In the genomic region with DNA sequence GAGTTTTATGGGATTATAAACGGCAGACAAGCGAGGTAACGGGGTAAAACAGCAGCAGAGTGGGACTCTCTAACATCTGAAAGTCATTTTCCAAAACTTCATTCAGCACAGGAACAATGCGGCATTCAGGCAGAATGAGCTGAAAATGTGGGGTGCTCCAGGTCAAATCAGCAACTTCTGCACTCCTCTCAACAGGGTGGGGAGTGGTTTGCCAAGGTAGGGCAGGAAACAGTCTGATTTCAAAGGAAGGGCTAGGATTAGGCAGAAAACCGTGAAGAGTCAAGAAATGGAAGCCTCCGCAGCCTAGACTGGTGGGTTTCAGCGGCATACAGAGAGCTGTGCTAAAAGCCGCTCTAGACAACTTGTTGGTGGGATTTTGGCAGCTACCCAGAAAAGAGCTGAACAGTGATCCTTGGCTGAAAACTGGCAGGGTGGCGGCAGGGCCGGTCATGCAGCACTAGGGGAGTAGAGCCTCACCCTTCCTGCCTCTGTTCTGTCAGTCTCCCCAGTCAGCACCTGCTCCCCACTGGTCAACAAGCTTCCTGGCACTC, we compare ENCODE assay signal across 8 cellular contexts.
DNase-seq lines count a peak whose midpoint lies in the region; ATAC-seq and TF ChIP-seq lines count a peak whose summit lies in the region.

No MANE protein-coding gene starts in this region.

- no peak for TF ChIP-seq POLR2A in Peyer's patch (IDR thresholded peaks at IDR 0.05)

- no peak for TF ChIP-seq CTCF in HEK293 (tag by site-specific recombination; IDR thresholded peaks at IDR 0.05)
- TF ChIP-seq CTCF in Peyer's patch (IDR thresholded peaks at IDR 0.05), result no peak

- H3K4me3 ChIP-seq in HEK293 (ENCODE audit: low read depth, low read length), result no peak overlapping the region
- H3K4me3 ChIP-seq in Peyer's patch, result peak overlapping the region; percentile 5 to 26 (median 18)
- H3K4me3 ChIP-seq in skeletal muscle tissue (ENCODE audit: low read length in 3 of 3), result peak overlapping the region; percentile 46 to 64 (median 60)

- CTCF ChIA-PET in HEK293 (lab: Yijun Ruan, JAX), result interaction anchor here (0.6 to 2.5 kb wide), 4 partner anchors 8 to 931 kb away, joined by 3 to 5 read pairs (median 3); no protein-coding TSS in a partner anchor

- H3K36me3 ChIP-seq in HEK293 (ENCODE audit: control insufficient read depth in 2 of 2, insufficient read depth in 1 of 2, low read length in 2 of 2) (no peaks in the 10 kb centered on the region), Peyer's patch (no peaks in the 10 kb centered on the region), skeletal muscle tissue (ENCODE audit: control insufficient read depth in 3 of 3, insufficient read depth in 3 of 3, low read length in 3 of 3) (no peaks in the 10 kb centered on the region)

- POLR2A ChIA-PET in HEK293 (lab: Yijun Ruan, JAX), result no interaction called here

- H3K27me3 ChIP-seq in Peyer's patch, result no peaks in the 10 kb centered on the region
- no peaks in the 10 kb centered on the region for H3K27me3 ChIP-seq in skeletal muscle tissue (ENCODE audit: control insufficient read depth in 3 of 3, insufficient read depth in 3 of 3, low read length in 3 of 3)

- peak; percentile 61 to 72 (median 62) for DNase-seq in Peyer's patch
- peak; percentile 11 for DNase-seq in iPS-NIHi11 (ENCODE audit: low spot score)
- DNase-seq in SIG-M5 (lab: John Stamatoyannopoulos, UW), result no peak

- ATAC-seq in HG02981 (IDR thresholded peaks at IDR 0.05; ENCODE audit: unreplicated experiment) (no peak), GM21529 (IDR thresholded peaks at IDR 0.05; ENCODE audit: unreplicated experiment) (no peak)

- H3K9me3 ChIP-seq in HEK293 (ENCODE audit: control insufficient read depth, insufficient read depth, low read depth, low read length) (no peaks in the 10 kb centered on the region), Peyer's patch (no peaks in the 10 kb centered on the region), skeletal muscle tissue (ENCODE audit: control insufficient read depth in 3 of 3, low read length in 3 of 3) (no peaks in the 10 kb centered on the region)

- H3K27ac ChIP-seq in HEK293 (ENCODE audit: extremely low read depth, low read depth, low read length) (peak overlapping the region; percentile 37; the same call in 1 of the 2 replicates), Peyer's patch (peak overlapping the region; percentile 30 to 76 (median 58)), angular gyrus (ENCODE audit: low read depth, low read length) (peak overlapping the region; percentile 60), skeletal muscle tissue (ENCODE audit: low read depth, low read length) (peak overlapping the region; percentile 37)

- peak overlapping the region; percentile 47 to 75 (median 65) for H3K9ac ChIP-seq in skeletal muscle tissue (ENCODE audit: low read depth in 1 of 3, low read length in 3 of 3)

- H3K4me1 ChIP-seq in HEK293 (ENCODE audit: control insufficient read depth, insufficient read depth, low read length) (peaks cover 3% of the 10 kb centered on the region; the same call in 1 of the 2 replicates), Peyer's patch (peaks cover 0 to 25% (median 11%) of the 10 kb centered on the region in 4 donors), skeletal muscle tissue (ENCODE audit: control insufficient read depth in 3 of 3, insufficient read depth in 3 of 3, low read length in 3 of 3) (peaks cover 13 to 21% (median 19%) of the 10 kb centered on the region in 3 donors)

TF ChIP-seq in HEK293, 187 proteins besides CTCF, POLR2A, EP300 and RAD21:
- TF ChIP-seq, protein P1, sequence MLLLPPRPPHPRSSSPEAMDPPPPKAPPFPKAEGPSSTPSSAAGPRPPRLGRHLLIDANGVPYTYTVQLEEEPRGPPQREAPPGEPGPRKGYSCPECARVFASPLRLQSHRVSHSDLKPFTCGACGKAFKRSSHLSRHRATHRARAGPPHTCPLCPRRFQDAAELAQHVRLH (tag by site-specific recombination; IDR thresholded peaks at IDR 0.05), result no peak
- TF ChIP-seq SCRT2 (tag by site-specific recombination; IDR thresholded peaks at IDR 0.05) (peak; percentile 90), ZBTB17 (tag by site-specific recombination; IDR thresholded peaks at IDR 0.05) (peak; percentile 95), ZBTB8A (tag by site-specific recombination; IDR thresholded peaks at IDR 0.05) (no peak), ZNF837 (tag by site-specific recombination; IDR thresholded peaks at IDR 0.05) (no peak), ZNF768 (tag by site-specific recombination; IDR thresholded peaks at IDR 0.05) (no peak), ZBTB21 (tag by site-specific recombination; IDR thresholded peaks at IDR 0.05) (no peak), ZNF341 (tag by site-specific recombination; IDR thresholded peaks at IDR 0.05; ENCODE audit: low read depth) (0 out of 2 replicates have a peak, but pooled peaks have one; percentile 10), PRDM1 (tag by site-specific recombination; IDR thresholded peaks at IDR 0.05) (peak; percentile 51), REPIN1 (tag by site-specific recombination; IDR thresholded peaks at IDR 0.05; ENCODE audit: low read depth) (no peak), SCRT1 (tag by site-specific recombination; IDR thresholded peaks at IDR 0.05; ENCODE audit: borderline replicate concordance) (peak; percentile 85)
- TF ChIP-seq, protein P2, sequence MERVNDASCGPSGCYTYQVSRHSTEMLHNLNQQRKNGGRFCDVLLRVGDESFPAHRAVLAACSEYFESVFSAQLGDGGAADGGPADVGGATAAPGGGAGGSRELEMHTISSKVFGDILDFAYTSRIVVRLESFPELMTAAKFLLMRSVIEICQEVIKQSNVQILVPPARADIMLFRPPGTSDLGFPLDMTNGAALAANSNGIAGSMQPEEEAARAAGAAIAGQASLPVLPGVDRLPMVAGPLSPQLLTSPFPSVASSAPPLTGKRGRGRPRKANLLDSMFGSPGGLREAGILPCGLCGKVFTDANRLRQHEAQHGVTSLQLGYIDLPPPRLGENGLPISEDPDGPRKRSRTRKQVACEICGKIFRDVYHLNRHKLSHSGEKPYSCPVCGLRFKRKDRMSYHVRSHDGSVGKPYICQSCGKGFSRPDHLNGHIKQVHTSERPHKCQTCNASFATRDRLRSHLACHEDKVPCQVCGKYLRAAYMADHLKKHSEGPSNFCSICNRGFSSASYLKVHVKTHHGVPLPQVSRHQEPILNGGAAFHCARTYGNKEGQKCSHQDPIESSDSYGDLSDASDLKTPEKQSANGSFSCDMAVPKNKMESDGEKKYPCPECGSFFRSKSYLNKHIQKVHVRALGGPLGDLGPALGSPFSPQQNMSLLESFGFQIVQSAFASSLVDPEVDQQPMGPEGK (tag by site-specific recombination; IDR thresholded peaks at IDR 0.05), result no peak
